1 cellular context compared by ENCODE assay signal in the genomic region with DNA sequence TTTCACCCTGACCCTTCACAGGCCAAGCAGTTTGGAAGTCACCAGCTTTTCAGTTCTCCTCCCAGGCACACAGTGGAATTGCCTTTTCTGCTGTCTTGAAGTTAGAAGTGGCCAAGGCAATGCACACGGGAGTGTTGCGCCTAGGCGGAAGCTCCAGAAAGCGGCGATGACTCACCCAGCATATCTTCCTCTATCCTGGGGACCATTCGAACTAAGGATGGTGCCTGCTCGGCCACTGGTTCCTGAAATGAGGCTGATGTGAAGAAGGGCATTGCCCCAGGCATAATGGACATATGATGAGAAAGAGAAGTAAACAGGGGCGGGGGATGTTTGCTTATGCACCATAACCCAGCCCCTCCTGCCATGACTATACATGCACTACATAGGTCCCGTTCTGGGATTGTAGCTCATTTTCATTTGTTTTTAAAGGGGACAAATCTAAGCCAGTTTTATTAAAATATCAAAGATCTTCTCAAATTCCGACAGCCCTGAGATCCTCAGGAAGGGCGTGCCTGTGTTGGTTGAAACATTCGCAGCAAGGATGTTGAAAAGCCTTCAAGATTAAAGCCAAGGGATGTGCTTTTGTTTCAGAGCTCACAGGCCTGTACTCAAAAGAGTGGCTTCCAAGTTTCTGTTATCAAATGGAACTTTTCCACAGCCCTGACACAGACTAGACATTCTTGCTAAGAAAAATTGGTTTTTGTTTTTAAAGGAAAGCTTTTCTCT.
TF ChIP-seq lines count a peak whose summit lies in the region.

No MANE protein-coding gene starts in this region.

TF ChIP-seq in GM23338, 12 proteins besides CTCF, POLR2A, EP300 and RAD21 (continued from another document):
- no peak for TF ChIP-seq ZNF462 (CRISPR knock-in tag; IDR thresholded peaks at IDR 0.05)
- TF ChIP-seq, protein P1, sequence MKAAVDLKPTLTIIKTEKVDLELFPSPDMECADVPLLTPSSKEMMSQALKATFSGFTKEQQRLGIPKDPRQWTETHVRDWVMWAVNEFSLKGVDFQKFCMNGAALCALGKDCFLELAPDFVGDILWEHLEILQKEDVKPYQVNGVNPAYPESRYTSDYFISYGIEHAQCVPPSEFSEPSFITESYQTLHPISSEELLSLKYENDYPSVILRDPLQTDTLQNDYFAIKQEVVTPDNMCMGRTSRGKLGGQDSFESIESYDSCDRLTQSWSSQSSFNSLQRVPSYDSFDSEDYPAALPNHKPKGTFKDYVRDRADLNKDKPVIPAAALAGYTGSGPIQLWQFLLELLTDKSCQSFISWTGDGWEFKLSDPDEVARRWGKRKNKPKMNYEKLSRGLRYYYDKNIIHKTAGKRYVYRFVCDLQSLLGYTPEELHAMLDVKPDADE (IDR thresholded peaks at IDR 0.05): no peak
- no peak for TF ChIP-seq EZH2 (IDR thresholded peaks at IDR 0.05; ENCODE audit: low read depth, unreplicated experiment)
- TF ChIP-seq POLR2AphosphoS5 (IDR thresholded peaks at IDR 0.05; ENCODE audit: low read depth): no peak
- TF ChIP-seq EZH2phosphoT487 (IDR thresholded peaks at IDR 0.05; ENCODE audit: unreplicated experiment): no peak
- no peak for TF ChIP-seq ZNF331 (CRISPR knock-in tag; IDR thresholded peaks at IDR 0.05; ENCODE audit: low read depth)
- TF ChIP-seq CREB1 (CRISPR knock-in tag; IDR thresholded peaks at IDR 0.05; ENCODE audit: low read depth): no peak
